Comparison of ENCODE assay signal across 8 cellular contexts in the genomic region with DNA sequence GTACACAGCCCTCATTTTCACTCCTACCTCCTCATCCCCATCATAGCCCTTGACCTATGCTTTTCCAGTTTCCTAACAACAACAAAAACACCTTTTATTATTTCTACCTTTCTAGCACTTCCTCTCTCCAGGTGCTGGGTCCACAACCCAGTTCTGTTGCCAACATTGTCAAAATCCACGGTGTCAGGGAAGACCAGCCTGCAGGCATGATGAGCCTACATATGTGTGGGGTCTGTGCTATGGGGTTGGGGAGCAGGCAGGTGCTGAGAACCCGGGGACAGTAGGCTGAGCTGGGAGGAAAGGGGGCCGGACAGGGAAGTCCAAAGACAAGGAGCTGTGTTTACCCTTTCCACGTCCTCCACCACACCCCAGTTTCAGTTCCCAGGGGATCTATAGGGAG. TPM values are rescaled to one million over a fixed set of nuclear protein-coding genes. Genes with fewer than 3 reads are reported as not detected.
DNase-seq lines count a peak whose midpoint lies in the region; ATAC-seq and TF ChIP-seq lines count a peak whose summit lies in the region.

No MANE protein-coding gene starts in this region.

- H3K4me1 ChIP-seq in body of pancreas (peaks cover 48% of the 10 kb centered on the region), mesenchymal stem cell (ENCODE audit: control insufficient read depth, insufficient read depth, low read depth, low read length) (peaks cover 15% of the 10 kb centered on the region)

- peak overlapping the region; percentile 87 for H3K4me2 ChIP-seq in mesenchymal stem cell (ENCODE audit: low read length, poor library complexity, severe bottlenecking)

- CTCF ChIA-PET in activated naive CD4-positive, alpha-beta T cell treated with anti-CD3 and anti-CD28 coated beads for 36 hours (lab: Charles Lee): interaction anchor here (0.6 to 10.2 kb wide), 4 partner anchors 24 to 317 kb away, joined by 3 to 134 read pairs (median 9); a partner anchor contains a TSS

- no peak overlapping the region for H2BK15ac ChIP-seq in mesenchymal stem cell (ENCODE audit: low read depth, poor library complexity, severe bottlenecking)

- DNase-seq in activated naive CD4-positive, alpha-beta T cell treated with anti-CD3 and anti-CD28 coated beads for 36 hours: no peak
- no peak for DNase-seq in activated naive CD4-positive, alpha-beta T cell treated with Interleukin-2 at 50 U/mL for 16 hours
- no peak for DNase-seq in body of pancreas
- DNase-seq in mesenchymal stem cell: no peak
- DNase-seq in type B pancreatic cell (ENCODE audit: extremely low spot score, unreplicated experiment): no peak
- DNase-seq in NCI-H524 treated with DMSO at 0.1 percent for 48 hours (lab: John Stamatoyannopoulos, UW): no peak
- no peak for DNase-seq in ureter (ENCODE audit: low spot score)

- peak overlapping the region in 1 of 2 experiments; percentile 29 for H3K4ac ChIP-seq in mesenchymal stem cell (ENCODE audit: low read depth in 1 of 2, low read length in 2 of 2)

- peak overlapping the region; percentile 91 for H3K9ac ChIP-seq in mesenchymal stem cell (ENCODE audit: low read length)

- H3K27me3 ChIP-seq in body of pancreas: no peaks in the 10 kb centered on the region
- H3K27me3 ChIP-seq in mesenchymal stem cell (ENCODE audit: control insufficient read depth in 1 of 2, insufficient read depth in 1 of 2, low read length in 2 of 2): no peaks in the 10 kb centered on the region

- H3K4me3 Mint-ChIP-seq in activated naive CD4-positive, alpha-beta T cell treated with anti-CD3 and anti-CD28 coated beads for 36 hours: peak overlapping the region; percentile 92
- H3K4me3 Mint-ChIP-seq in type B pancreatic cell: peak overlapping the region; percentile 99

- H3K9me3 Mint-ChIP-seq in activated naive CD4-positive, alpha-beta T cell treated with anti-CD3 and anti-CD28 coated beads for 36 hours: no peaks in the 10 kb centered on the region
- no peaks in the 10 kb centered on the region for H3K9me3 Mint-ChIP-seq in type B pancreatic cell

- intact Hi-C loops in activated naive CD4-positive, alpha-beta T cell treated with anti-CD3 and anti-CD28 coated beads for 36 hours (cut with micrococcal nuclease): loop anchor here (1.0 to 5.0 kb wide), 4 partner anchors 15 to 442 kb away; a partner anchor contains a TSS
- intact Hi-C loops in body of pancreas (cut with DNase I): no loop called here

- no peak overlapping the region for H2BK12ac ChIP-seq in mesenchymal stem cell (ENCODE audit: low read length in 2 of 2)

- peaks cover 0 to 13% of the 10 kb centered on the region in 2 donors for H3K36me3 ChIP-seq in body of pancreas (replicated peaks in 1 of 2; ENCODE audit: insufficient read depth in 1 of 2, low read depth in 2 of 2)
- H3K36me3 ChIP-seq in mesenchymal stem cell (ENCODE audit: control insufficient read depth in 1 of 2, insufficient read depth in 2 of 2, low read depth in 1 of 2, low read length in 2 of 2): peaks cover 20 to 33% of the 10 kb centered on the region in 2 experiments

- peak overlapping the region in 1 of 2 experiments; percentile 39 for H3K14ac ChIP-seq in mesenchymal stem cell (ENCODE audit: low read length in 2 of 2)

- H3K9me3 ChIP-seq in body of pancreas (no peaks in the 10 kb centered on the region), mesenchymal stem cell (ENCODE audit: control insufficient read depth, low read length) (no peaks in the 10 kb centered on the region)

- no peak overlapping the region for H3K4me3 ChIP-seq in body of pancreas
- peak overlapping the region in 1 of 2 experiments; percentile 95 for H3K4me3 ChIP-seq in mesenchymal stem cell (ENCODE audit: insufficient read depth in 1 of 2, low read depth in 1 of 2, low read length in 2 of 2)

- H3K27ac ChIP-seq in body of pancreas (peak overlapping the region; percentile 59 to 86 (median 76)), mesenchymal stem cell (ENCODE audit: low read length, poor library complexity, severe bottlenecking) (no peak overlapping the region)

- H3K36me3 Mint-ChIP-seq in activated naive CD4-positive, alpha-beta T cell treated with anti-CD3 and anti-CD28 coated beads for 36 hours (ENCODE audit: low read depth): peaks cover 31% of the 10 kb centered on the region
- H3K36me3 Mint-ChIP-seq in type B pancreatic cell: peaks cover 15% of the 10 kb centered on the region

- 48 to 53% methylated on average over 4 of the region's 4 CpGs for WGBS in body of pancreas, 2 donors
- 79% methylated on average over 2 of the region's 4 CpGs for WGBS in mesenchymal stem cell

- H3K79me1 ChIP-seq in mesenchymal stem cell (replicated peaks; ENCODE audit: low read length, poor library complexity, severe bottlenecking): peaks cover 23% of the 10 kb centered on the region

- no peaks in the 10 kb centered on the region for H3K27me3 Mint-ChIP-seq in activated naive CD4-positive, alpha-beta T cell treated with anti-CD3 and anti-CD28 coated beads for 36 hours (ENCODE audit: low read depth)
- H3K27me3 Mint-ChIP-seq in type B pancreatic cell: peaks cover 3% of the 10 kb centered on the region

- H3K18ac ChIP-seq in mesenchymal stem cell (ENCODE audit: low read depth in 1 of 2, low read length in 2 of 2): peak overlapping the region in 1 of 2 experiments; percentile 78

- H2AK5ac ChIP-seq in mesenchymal stem cell (ENCODE audit: low read length, severe bottlenecking): peak overlapping the region; percentile 86

- H2BK5ac ChIP-seq in mesenchymal stem cell (ENCODE audit: low read depth, low read length, poor library complexity, severe bottlenecking): no peak overlapping the region

- ATAC-seq in body of pancreas (no peak), HG03175 (IDR thresholded peaks at IDR 0.05; ENCODE audit: unreplicated experiment) (no peak)

- H2BK120ac ChIP-seq in mesenchymal stem cell (ENCODE audit: low read depth, low read length): no peak overlapping the region

- H3K23ac ChIP-seq in mesenchymal stem cell (ENCODE audit: low read length in 2 of 2): no peak overlapping the region

- H3K4me1 Mint-ChIP-seq in activated naive CD4-positive, alpha-beta T cell treated with anti-CD3 and anti-CD28 coated beads for 36 hours (ENCODE audit: low read depth): peaks cover 45% of the 10 kb centered on the region
- H3K4me1 Mint-ChIP-seq in type B pancreatic cell (ENCODE audit: unreplicated experiment): peaks cover 21% of the 10 kb centered on the region

- TF ChIP-seq CTCF in body of pancreas (IDR thresholded peaks at IDR 0.05): no peak
- TF ChIP-seq CTCF in type B pancreatic cell (conservative IDR thresholded peaks at IDR 0.05): no peak

- no peak for TF ChIP-seq POLR2A in body of pancreas (IDR thresholded peaks at IDR 0.05)

- peak overlapping the region; percentile 93 for H4K8ac ChIP-seq in mesenchymal stem cell (ENCODE audit: low read length)

- peak overlapping the region; percentile 42 for H2AFZ ChIP-seq in mesenchymal stem cell (ENCODE audit: low read depth, low read length)

- H3K27ac Mint-ChIP-seq in activated naive CD4-positive, alpha-beta T cell treated with anti-CD3 and anti-CD28 coated beads for 36 hours: peak overlapping the region; percentile 17
- H3K27ac Mint-ChIP-seq in type B pancreatic cell: peak overlapping the region; percentile 99

- peak overlapping the region; percentile 25 for H4K91ac ChIP-seq in mesenchymal stem cell (ENCODE audit: low read length)

RNA-seq across cellular contexts. Expression of a gene that starts 0.7 kb away (rescaled TPM):
- total RNA-seq in activated naive CD4-positive, alpha-beta T cell treated with anti-CD3 and anti-CD28 coated beads for 36 hours: 10 to 100 TPM; 87.2 to 87.8 TPM
- total RNA-seq in body of pancreas (10 to 100 TPM in 1 of 2 donors, 1 to 10 TPM in 1; 4.3 to 36.6 TPM), type B pancreatic cell (ENCODE audit: low replicate concordance) (41.2 and 57.0 TPM in 2 replicates), ureter (61.4 TPM)
- 26.2 TPM for polyA plus RNA-seq in mesenchymal stem cell (2013, experiment 1 of 2)
- polyA plus RNA-seq in mesenchymal stem cell (2013, experiment 2 of 2): 28.8 TPM

RNA-seq across cellular contexts. Expression of a gene that starts 3.1 kb away (rescaled TPM):
- not detected for total RNA-seq in activated naive CD4-positive, alpha-beta T cell treated with anti-CD3 and anti-CD28 coated beads for 36 hours
- total RNA-seq in body of pancreas (1 to 10 TPM in 1 of 2 donors, not detected in 1; 2.6 TPM), type B pancreatic cell (ENCODE audit: low replicate concordance) (0.95 TPM in 1 of 2 replicates, not detected in the other), ureter (not detected)
- not detected for polyA plus RNA-seq in mesenchymal stem cell (2013, experiment 1 of 2)
- not detected for polyA plus RNA-seq in mesenchymal stem cell (2013, experiment 2 of 2)

RNA-seq across cellular contexts. Expression of a gene that starts 15.7 kb away (rescaled TPM):
- total RNA-seq in activated naive CD4-positive, alpha-beta T cell treated with anti-CD3 and anti-CD28 coated beads for 36 hours: 10 to 100 TPM; 35.0 to 37.7 TPM
- total RNA-seq in body of pancreas: 10 to 100 TPM in 1 of 2 donors, 1 to 10 TPM in 1; 8.9 to 15.8 TPM
- polyA plus RNA-seq in mesenchymal stem cell (2013, experiment 1 of 2): 8.3 TPM
- 8.3 TPM for polyA plus RNA-seq in mesenchymal stem cell (2013, experiment 2 of 2)
- total RNA-seq in type B pancreatic cell (ENCODE audit: low replicate concordance): 20.3 and 23.8 TPM in 2 replicates
- total RNA-seq in ureter: 16.9 TPM

RNA-seq across cellular contexts. Expression of a gene that starts 34.6 kb away (rescaled TPM):
- not detected for total RNA-seq in activated naive CD4-positive, alpha-beta T cell treated with anti-CD3 and anti-CD28 coated beads for 36 hours
- total RNA-seq in body of pancreas: not detected
- polyA plus RNA-seq in mesenchymal stem cell (2013, experiment 1 of 2): not detected
- polyA plus RNA-seq in mesenchymal stem cell (2013, experiment 2 of 2): not detected
- total RNA-seq in type B pancreatic cell (ENCODE audit: low replicate concordance): 21.7 and 88.5 TPM in 2 replicates
- not detected for total RNA-seq in ureter

RNA-seq across cellular contexts. Expression of a gene that starts 41.2 kb away (rescaled TPM):
- not detected for total RNA-seq in activated naive CD4-positive, alpha-beta T cell treated with anti-CD3 and anti-CD28 coated beads for 36 hours
- total RNA-seq in body of pancreas: 1 to 10 TPM in 1 of 2 donors, not detected in 1; 7.3 TPM
- not detected for polyA plus RNA-seq in mesenchymal stem cell (2013, experiment 1 of 2)
- not detected for polyA plus RNA-seq in mesenchymal stem cell (2013, experiment 2 of 2)
- 21.6 and 54.4 TPM in 2 replicates for total RNA-seq in type B pancreatic cell (ENCODE audit: low replicate concordance)
- 0.94 TPM for total RNA-seq in ureter
